ENCODE assay signal across 10 cellular contexts in genomic region chr5:154653764-154654483, GRCh38.
DNase-seq lines count a peak whose midpoint lies in the region; ATAC-seq, FAIRE-seq and TF ChIP-seq lines count a peak whose summit lies in the region.
"Had no signal": no experiment of that assay in that cellular context is flagged by ENCODE, and none has a peak within 500 bp of the region (broad histone marks: within the 10 kb centered on the region; RNA-seq: fewer than 3 reads in every experiment).

No MANE protein-coding gene starts in this region.

- no peak overlapping the region for H3K4me3 Mint-ChIP-seq in activated T-cell treated with anti-CD3 and anti-CD28 coated beads, Interleukin-2, amount 50 U/mL, for 24 hours
- H3K4me3 Mint-ChIP-seq in effector memory CD8-positive, alpha-beta T cell, result no peak overlapping the region
- H3K4me3 Mint-ChIP-seq in type B pancreatic cell, result no peak overlapping the region

- H2BK12ac ChIP-seq in mesenchymal stem cell (ENCODE audit: low read length in 2 of 2), result peak overlapping the region in 1 of 2 experiments; percentile 27

- H3K4me3 ChIP-seq in mesenchymal stem cell (ENCODE audit: insufficient read depth in 1 of 2, low read depth in 1 of 2, low read length in 2 of 2), result peak overlapping the region in 1 of 2 experiments; percentile 72

- no peak overlapping the region for H3K23ac ChIP-seq in mesenchymal stem cell (ENCODE audit: low read length in 2 of 2)

- H3K9ac ChIP-seq in mesenchymal stem cell (ENCODE audit: low read length), result peak overlapping the region; percentile 88

- TF ChIP-seq CTCF in type B pancreatic cell (conservative IDR thresholded peaks at IDR 0.05) (no peak), D721Med (IDR thresholded peaks at IDR 0.05; ENCODE audit: insufficient read depth, missing control alignments) (no peak)

- no peaks in the 10 kb centered on the region for H3K36me3 ChIP-seq in mesenchymal stem cell (ENCODE audit: control insufficient read depth in 1 of 2, insufficient read depth in 2 of 2, low read depth in 1 of 2, low read length in 2 of 2)

- no peaks in the 10 kb centered on the region for H3K27me3 Mint-ChIP-seq in activated T-cell treated with anti-CD3 and anti-CD28 coated beads, Interleukin-2, amount 50 U/mL, for 24 hours
- no peaks in the 10 kb centered on the region for H3K27me3 Mint-ChIP-seq in effector memory CD8-positive, alpha-beta T cell
- peaks cover 3% of the 10 kb centered on the region for H3K27me3 Mint-ChIP-seq in type B pancreatic cell

- H3K27ac Mint-ChIP-seq in activated T-cell treated with anti-CD3 and anti-CD28 coated beads, Interleukin-2, amount 50 U/mL, for 24 hours, result peak overlapping the region; percentile 61
- H3K27ac Mint-ChIP-seq in effector memory CD8-positive, alpha-beta T cell, result peak overlapping the region; percentile 28 to 76
- H3K27ac Mint-ChIP-seq in type B pancreatic cell, result peak overlapping the region; percentile 46
- H3K27ac Mint-ChIP-seq: activated T-helper 2 cell treated with anti-CD3 and anti-CD28 coated beads, Interferon-gamma antibody, Interleukin-2, Interleukin-4, amounts not matched to agents 10 μg/mL and 5 μg/mL and 100 μg/mL, durations not matched to agents 14 hours and 24 hours and 36 hours had no signal

- H2AK5ac ChIP-seq in mesenchymal stem cell (ENCODE audit: low read length, severe bottlenecking), result no peak overlapping the region

- no peaks in the 10 kb centered on the region for H3K79me1 ChIP-seq in mesenchymal stem cell (replicated peaks; ENCODE audit: low read length, poor library complexity, severe bottlenecking)

- DNase-seq in activated T-cell treated with anti-CD3 and anti-CD28 coated beads, Interleukin-2, amount 50 U/mL, for 24 hours, result no peak
- no peak for DNase-seq in activated T-cell treated with anti-CD3 and anti-CD28 coated beads, Interleukin-2, amount 50 U/mL, for 1 hour
- DNase-seq in effector memory CD8-positive, alpha-beta T cell, result no peak
- DNase-seq in mesenchymal stem cell (peak; percentile 43), type B pancreatic cell (ENCODE audit: extremely low spot score, unreplicated experiment) (no peak), C1 segment of cervical spinal cord (lab: John Stamatoyannopoulos, UW) (no peak), D721Med (ENCODE audit: insufficient read length, low spot score) (no peak)
- DNase-seq: retina had no signal

- H4K91ac ChIP-seq in mesenchymal stem cell (ENCODE audit: low read length), result peak overlapping the region; percentile 92

- no peak overlapping the region for H2BK5ac ChIP-seq in mesenchymal stem cell (ENCODE audit: low read depth, low read length, poor library complexity, severe bottlenecking)

- no peak for ATAC-seq in effector memory CD8-positive, alpha-beta T cell (replicated peaks)
- no peak for ATAC-seq in GM21717 (IDR thresholded peaks at IDR 0.05; ENCODE audit: unreplicated experiment)

- peaks cover 11% of the 10 kb centered on the region for H3K4me1 Mint-ChIP-seq in activated T-cell treated with anti-CD3 and anti-CD28 coated beads, Interleukin-2, amount 50 U/mL, for 24 hours (ENCODE audit: low read depth)
- H3K4me1 Mint-ChIP-seq in effector memory CD8-positive, alpha-beta T cell (ENCODE audit: low read depth in 2 of 2), result no peaks in the 10 kb centered on the region
- peaks cover 9% of the 10 kb centered on the region for H3K4me1 Mint-ChIP-seq in type B pancreatic cell (ENCODE audit: unreplicated experiment)

- H3K4me1 ChIP-seq in mesenchymal stem cell (ENCODE audit: control insufficient read depth, insufficient read depth, low read depth, low read length), result peaks cover 2% of the 10 kb centered on the region

- no peaks in the 10 kb centered on the region for H3K9me3 Mint-ChIP-seq in activated T-cell treated with anti-CD3 and anti-CD28 coated beads, Interleukin-2, amount 50 U/mL, for 24 hours
- no peaks in the 10 kb centered on the region for H3K9me3 Mint-ChIP-seq in effector memory CD8-positive, alpha-beta T cell
- H3K9me3 Mint-ChIP-seq in type B pancreatic cell, result no peaks in the 10 kb centered on the region
- H3K9me3 Mint-ChIP-seq: activated T-helper 2 cell treated with anti-CD3 and anti-CD28 coated beads, Interferon-gamma antibody, Interleukin-2, Interleukin-4, amounts not matched to agents 10 μg/mL and 5 μg/mL and 100 μg/mL, durations not matched to agents 14 hours and 24 hours and 36 hours had no signal

- peak overlapping the region; percentile 11 for H2BK120ac ChIP-seq in mesenchymal stem cell (ENCODE audit: low read depth, low read length)

- H3K36me3 Mint-ChIP-seq in activated T-cell treated with anti-CD3 and anti-CD28 coated beads, Interleukin-2, amount 50 U/mL, for 24 hours (ENCODE audit: low read depth), result no peaks in the 10 kb centered on the region
- no peaks in the 10 kb centered on the region for H3K36me3 Mint-ChIP-seq in effector memory CD8-positive, alpha-beta T cell (ENCODE audit: insufficient read depth)
- H3K36me3 Mint-ChIP-seq in type B pancreatic cell, result no peaks in the 10 kb centered on the region

- H3K27me3 ChIP-seq in mesenchymal stem cell (ENCODE audit: control insufficient read depth in 1 of 2, insufficient read depth in 1 of 2, low read length in 2 of 2), result no peaks in the 10 kb centered on the region

- no peak overlapping the region for H2BK15ac ChIP-seq in mesenchymal stem cell (ENCODE audit: low read depth, poor library complexity, severe bottlenecking)

- WGBS in mesenchymal stem cell, result 63% methylated on average over 3 of the region's 4 CpGs

- H3K18ac ChIP-seq in mesenchymal stem cell (ENCODE audit: low read depth in 1 of 2, low read length in 2 of 2), result peak overlapping the region; percentile 3 to 40

- H2AFZ ChIP-seq in mesenchymal stem cell (ENCODE audit: low read depth, low read length), result no peak overlapping the region

- FAIRE-seq in D721Med (lab: Jason Lieb, UNC), result no peak

- no peak overlapping the region for H3K14ac ChIP-seq in mesenchymal stem cell (ENCODE audit: low read length in 2 of 2)

- H3K27ac ChIP-seq in mesenchymal stem cell (ENCODE audit: low read length, poor library complexity, severe bottlenecking), result no peak overlapping the region

- H3K9me3 ChIP-seq in mesenchymal stem cell (ENCODE audit: control insufficient read depth, low read length), result no peaks in the 10 kb centered on the region

- no peak overlapping the region for H3K4ac ChIP-seq in mesenchymal stem cell (ENCODE audit: low read depth in 1 of 2, low read length in 2 of 2)

- H4K8ac ChIP-seq in mesenchymal stem cell (ENCODE audit: low read length), result peak overlapping the region; percentile 95

- H3K4me2 ChIP-seq in mesenchymal stem cell (ENCODE audit: low read length, poor library complexity, severe bottlenecking), result no peak overlapping the region
